12 cellular contexts compared by ENCODE assay signal in genomic region chr13:98812186-98812798, GRCh38. TPM values are rescaled to one million over a fixed set of nuclear protein-coding genes. Genes with fewer than 3 reads are reported as not detected.
A peak's percentile ranks its signal among the peaks of the same experiment; 100 is the strongest.
DNase-seq lines count a peak whose midpoint lies in the region; ATAC-seq, FAIRE-seq and TF ChIP-seq lines count a peak whose summit lies in the region.
"Not testable (repeated sequence)": the region's sequence is repeated elsewhere in the genome, so short reads cannot be mapped to it uniquely, and the experiment has no call there.
"Had no signal": no experiment of that assay in that cellular context is flagged by ENCODE, and none has a peak within 500 bp of the region (broad histone marks: within the 10 kb centered on the region; RNA-seq: fewer than 3 reads in every experiment).

No MANE protein-coding gene starts in this region.

- POLR2A ChIA-PET in Caco-2 (lab: Charles Lee); IMR-90 (lab: Charles Lee; ENCODE audit: unreplicated experiment); MCF 10A (lab: Yijun Ruan, JAX); endothelial cell of umbilical vein (lab: Charles Lee): not testable (repeated sequence)

- H3K27me3 ChIP-seq in Caco-2 (replicated peaks; ENCODE audit: control insufficient read depth, insufficient read depth, low read length); IMR-90 (ENCODE audit: control insufficient read depth, insufficient read depth, low read length); endothelial cell of umbilical vein (ENCODE audit: control insufficient read depth in 2 of 2, insufficient read depth in 2 of 2, low read length in 2 of 2); left lung; small intestine (ENCODE audit: control insufficient read depth in 2 of 2, insufficient read depth in 2 of 2, low read length in 2 of 2): not testable (repeated sequence)

- TF ChIP-seq CTCF in Caco-2 (IDR thresholded peaks at IDR 0.05; ENCODE audit: insufficient read depth in 1 of 2, low read depth in 1 of 2, low read length in 1 of 2, severe bottlenecking in 1 of 2, unreplicated experiment in 1 of 2); IMR-90 (conservative IDR thresholded peaks at IDR 0.05; ENCODE audit: low read depth, low read length); MCF 10A (IDR thresholded peaks at IDR 0.05; ENCODE audit: unreplicated experiment); endothelial cell of umbilical vein (IDR thresholded peaks at IDR 0.05; ENCODE audit: extremely low read depth in 1 of 2, insufficient read depth in 1 of 2, low read depth in 1 of 2, low read length in 2 of 2); left lung (IDR thresholded peaks at IDR 0.05): not testable (repeated sequence)

- not testable (repeated sequence) for H3K4me3 Mint-ChIP-seq in Caco-2 (ENCODE audit: unreplicated experiment); MCF 10A (ENCODE audit: unreplicated experiment)

- DNase-seq in Caco-2; IMR-90; RCC 7860 (ENCODE audit: low spot score); MCF 10A (ENCODE audit: unreplicated experiment); endothelial cell of umbilical vein (ENCODE audit: low read depth, low spot score); left ventricle myocardium superior; left lung; small intestine: not testable (repeated sequence)

- not testable (repeated sequence) for H3K27me3 Mint-ChIP-seq in Caco-2 (ENCODE audit: insufficient read depth, unreplicated experiment); MCF 10A (ENCODE audit: insufficient read depth, unreplicated experiment)

- H3K79me2 ChIP-seq in endothelial cell of umbilical vein (ENCODE audit: control insufficient read depth, insufficient read depth, low read length), result not testable (repeated sequence)

- not testable (repeated sequence) for TF ChIP-seq RAD21 in IMR-90 (IDR thresholded peaks at IDR 0.05; ENCODE audit: low read length)

- H3K4ac ChIP-seq in IMR-90 (ENCODE audit: low read depth, low read length), result not testable (repeated sequence)

- not testable (repeated sequence) for H3K4me1 ChIP-seq in Caco-2; IMR-90 (ENCODE audit: control insufficient read depth, insufficient read depth, low read length); endothelial cell of umbilical vein (ENCODE audit: control insufficient read depth, extremely low read depth, insufficient read depth, low read length); left lung; small intestine (ENCODE audit: control insufficient read depth in 2 of 2, insufficient read depth in 1 of 2, low read depth in 1 of 2, low read length in 1 of 2)

- H2BK20ac ChIP-seq in IMR-90 (ENCODE audit: low read depth, low read length), result not testable (repeated sequence)

- not testable (repeated sequence) for H2BK5ac ChIP-seq in IMR-90 (ENCODE audit: low read depth, low read length, poor library complexity, severe bottlenecking)

- dilution Hi-C loops in IMR-90 (cut with HindIII; ENCODE audit: low sequenced_read_pairs, unreplicated experiment); endothelial cell of umbilical vein (cut with MboI; ENCODE audit: extremely low pct_ligation_motif_present, low sequenced_read_pairs): not testable (repeated sequence)

- H2BK15ac ChIP-seq in IMR-90 (ENCODE audit: low read depth, low read length), result not testable (repeated sequence)

- H2AK9ac ChIP-seq in IMR-90 (replicated peaks; ENCODE audit: low read depth, low read length, poor library complexity), result not testable (repeated sequence)

- peaks cover 58% of the 10 kb centered on the region for H3K36me3 Mint-ChIP-seq in Caco-2 (ENCODE audit: insufficient read depth, unreplicated experiment)
- H3K36me3 Mint-ChIP-seq in MCF 10A (ENCODE audit: insufficient read depth, unreplicated experiment), result not testable (repeated sequence)

- H3K36me3 ChIP-seq in Caco-2 (ENCODE audit: control insufficient read depth, insufficient read depth, low read length); IMR-90 (ENCODE audit: control insufficient read depth, insufficient read depth, low read length); small intestine (ENCODE audit: control insufficient read depth in 2 of 2, insufficient read depth in 2 of 2, low read length in 2 of 2): not testable (repeated sequence)
- H3K36me3 ChIP-seq in endothelial cell of umbilical vein (ENCODE audit: control insufficient read depth in 2 of 2, extremely low read depth in 1 of 2, insufficient read depth in 2 of 2, low read length in 2 of 2) (peaks cover 17 to 26% of the 10 kb centered on the region in 2 experiments), left lung (peaks cover 0 to 50% of the 10 kb centered on the region in 2 donors)

- not testable (repeated sequence) for H2AFZ ChIP-seq in IMR-90 (replicated peaks; ENCODE audit: low read length, poor library complexity); endothelial cell of umbilical vein (ENCODE audit: low read depth, low read length)

- not testable (repeated sequence) for H2BK120ac ChIP-seq in IMR-90 (ENCODE audit: low read depth, low read length)

- H3K27ac ChIP-seq in IMR-90 (ENCODE audit: insufficient read depth, low read length); endothelial cell of umbilical vein (ENCODE audit: insufficient read depth, low read depth, low read length); left lung; small intestine (ENCODE audit: low read depth in 1 of 2, low read length in 1 of 2): not testable (repeated sequence)

- H4K5ac ChIP-seq in IMR-90 (ENCODE audit: low read depth, low read length), result not testable (repeated sequence)

- CTCF ChIA-PET in Caco-2 (lab: Charles Lee); IMR-90 (lab: Yijun Ruan, JAX): not testable (repeated sequence)
- CTCF ChIA-PET in MCF 10A (lab: Yijun Ruan, JAX), result interaction anchor here (0.5 to 1.1 kb wide), 3 partner anchors 7 to 366 kb away, joined by 3 read pairs; no protein-coding TSS in a partner anchor
- CTCF ChIA-PET in endothelial cell of umbilical vein (lab: Charles Lee), result interaction anchor here (0.7 to 1.3 kb wide), 3 partner anchors 27 to 160 kb away, joined by 3 to 4 read pairs (median 3); no protein-coding TSS in a partner anchor

- not testable (repeated sequence) for H3K4me3 ChIP-seq in Caco-2 (ENCODE audit: low read depth, low read length); IMR-90 (ENCODE audit: insufficient read depth, low read depth, low read length); endothelial cell of umbilical vein (replicated peaks in 1 of 3; ENCODE audit: insufficient read depth in 1 of 3, low read depth in 1 of 3, low read length in 3 of 3); left lung; small intestine (ENCODE audit: low read depth in 1 of 2, low read length in 2 of 2)

- H3K9ac ChIP-seq in IMR-90 (ENCODE audit: low read depth, low read length); endothelial cell of umbilical vein (replicated peaks; ENCODE audit: extremely low read depth, insufficient read depth, low read length): not testable (repeated sequence)

- ATAC-seq in IMR-90 (ENCODE audit: low read depth) (peak; percentile 90), left ventricle myocardium superior (peak; percentile 45), left lung (peak; percentile 31)

- H3K9me3 ChIP-seq in Caco-2; IMR-90 (ENCODE audit: control insufficient read depth, insufficient read depth, low read length); endothelial cell of umbilical vein (replicated peaks; ENCODE audit: control insufficient read depth, insufficient read depth, low read length); left lung; small intestine (ENCODE audit: control insufficient read depth, low read depth): not testable (repeated sequence)

- not testable (repeated sequence) for H3K56ac ChIP-seq in IMR-90 (ENCODE audit: extremely low read depth, insufficient read depth, low read length)

- no CpG with 5 or more reads among the region's 5 CpGs for WGBS in IMR-90 (ENCODE audit: extremely low coverage in 2 of 2, insufficient read length in 1 of 2), 2 experiments
- 22 to 100% methylated on average over 1 of the region's 5 CpGs; no CpG with 5 or more reads in 1 of the 3 donors for WGBS in small intestine, 3 donors

- FAIRE-seq in RCC 7860 (lab: Jason Lieb, UNC) (peak; percentile 31), small intestine (lab: Jason Lieb, UNC) (peak; percentile 90)
- not testable (repeated sequence) for FAIRE-seq in endothelial cell of umbilical vein (lab: Jason Lieb, UNC)

- H3K14ac ChIP-seq in IMR-90 (replicated peaks; ENCODE audit: low read depth, low read length), result not testable (repeated sequence)

- not testable (repeated sequence) for H3K27ac Mint-ChIP-seq in Caco-2 (ENCODE audit: unreplicated experiment); MCF 10A (ENCODE audit: low read depth, unreplicated experiment)

- H3K18ac ChIP-seq in IMR-90 (ENCODE audit: low read depth, low read length), result not testable (repeated sequence)

- intact Hi-C loops in Caco-2 (cut with micrococcal nuclease; ENCODE audit: unreplicated experiment); IMR-90 (cut with micrococcal nuclease); MCF 10A (cut with micrococcal nuclease); endothelial cell of umbilical vein (cut with micrococcal nuclease); left ventricle myocardium superior (cut with micrococcal nuclease); left lung (cut with DNase I): not testable (repeated sequence)

- H2AK5ac ChIP-seq in IMR-90 (ENCODE audit: low read depth, low read length), result not testable (repeated sequence)

- not testable (repeated sequence) for H3K4me2 ChIP-seq in IMR-90 (ENCODE audit: low read depth, low read length); endothelial cell of umbilical vein (ENCODE audit: insufficient read depth, low read length)

- H3K79me1 ChIP-seq in IMR-90 (ENCODE audit: low read depth in 1 of 2, low read length in 2 of 2), result not testable (repeated sequence)

- in situ Hi-C loops in IMR-90 (cut with MboI; ENCODE audit: low sequenced_read_pairs), result not testable (repeated sequence)

- H3K23ac ChIP-seq in IMR-90 (ENCODE audit: low read depth, low read length), result not testable (repeated sequence)

- not testable (repeated sequence) for TF ChIP-seq POLR2A in IMR-90 (IDR thresholded peaks at IDR 0.05; ENCODE audit: low read depth, low read length); endothelial cell of umbilical vein (IDR thresholded peaks at IDR 0.05; ENCODE audit: low read depth, low read length)

- not testable (repeated sequence) for H3K9me1 ChIP-seq in IMR-90 (ENCODE audit: insufficient read depth, low read length); endothelial cell of umbilical vein (replicated peaks; ENCODE audit: control insufficient read depth, extremely low read depth, insufficient read depth, low read length)

- not testable (repeated sequence) for H3K4me1 Mint-ChIP-seq in Caco-2 (ENCODE audit: low read depth, unreplicated experiment); MCF 10A (ENCODE audit: insufficient read depth, unreplicated experiment)

- H4K91ac ChIP-seq in IMR-90 (ENCODE audit: insufficient read depth, low read depth, low read length), result not testable (repeated sequence)

- H4K8ac ChIP-seq in IMR-90 (ENCODE audit: low read depth in 2 of 2, low read length in 2 of 2), result not testable (repeated sequence)

- not testable (repeated sequence) for H3K9me3 Mint-ChIP-seq in Caco-2 (ENCODE audit: unreplicated experiment); MCF 10A (ENCODE audit: unreplicated experiment)

- BruUV-seq in Caco-2 (replicated peaks; lab: Mats Ljungman, UMichigan), result TSS peak; percentile 80
- TSS peak; percentile 100 for BruUV-seq in IMR-90 (replicated peaks; lab: Mats Ljungman, UMichigan)
- TSS peak; percentile 94 for BruUV-seq in MCF 10A (replicated peaks; lab: Mats Ljungman, UMichigan)
- TSS peak; percentile 53 for BruUV-seq in endothelial cell of umbilical vein (replicated peaks; lab: Mats Ljungman, UMichigan)

- not testable (repeated sequence) for H4K20me1 ChIP-seq in IMR-90 (ENCODE audit: insufficient read depth, low read length); endothelial cell of umbilical vein (replicated peaks; ENCODE audit: control insufficient read depth, extremely low read depth, insufficient read depth, low read length)

RNA-seq across cellular contexts. Expression of gene SLC15A1, which starts 59.8 kb away (rescaled TPM):
- total RNA-seq in Caco-2 (2022) (12.3 and 12.9 TPM in 2 replicates), IMR-90 (2012; rRNA removed) (not detected in 2 replicates), MCF 10A (2022) (not detected in 2 replicates), endothelial cell of umbilical vein (0.09 TPM in 1 of 2 replicates, not detected in the other), left ventricle myocardium superior (not detected), left lung (not detected)
- polyA plus RNA-seq in IMR-90 (2012; rRNA removed) (not detected in 2 replicates), endothelial cell of umbilical vein (not detected in 2 replicates), small intestine (100 to 1,000 TPM in 2 of 3 donors, 10 to 100 TPM in 1; 36.9 to 422 (median 263) TPM)
- not detected in 2 replicates for polyA plus RNA-seq in IMR-90 (2012; cell fraction: cytosol; rRNA removed)
- polyA plus RNA-seq in IMR-90 (2012; cell fraction: nucleus; rRNA removed; ENCODE audit: low replicate concordance), result not detected in 2 replicates
- polyA plus RNA-seq in endothelial cell of umbilical vein (2011; cell fraction: cytosol; rRNA removed), result not detected in 2 replicates
- polyA plus RNA-seq in endothelial cell of umbilical vein (2011; cell fraction: nucleus; rRNA removed), result 0.05 and 0.06 TPM in 2 replicates
- polyA plus RNA-seq in endothelial cell of umbilical vein (2012), result 0.05 TPM in 1 of 2 replicates, not detected in the other
- polyA minus RNA-seq in endothelial cell of umbilical vein, result not detected in 2 replicates
- polyA minus RNA-seq in endothelial cell of umbilical vein (2011; cell fraction: cytosol; rRNA and poly(A)+ RNA removed), result not detected
- not detected in 2 replicates for polyA minus RNA-seq in endothelial cell of umbilical vein (2011; cell fraction: nucleus; rRNA and poly(A)+ RNA removed)
- total RNA-seq: A172; CD4-positive, alpha-beta memory T cell; H4 had no signal
- polyA plus RNA-seq: AG04450; CD4-positive, alpha-beta memory T cell had no signal

Comparison
In these comparisons a context has a peak if more than half of its experiments do, and no peak if none do; other contexts are left out.
1. ATAC-seq: peak in every context shown above with its lines; median percentile 90 in IMR-90; 45 in left ventricle myocardium superior; 31 in left lung.
2. RNA of gene SLC15A1, which starts 59.8 kb away (total RNA-seq): 12.3 to 12.9 TPM in Caco-2; 0.09 TPM in endothelial cell of umbilical vein, not detected in left lung, not detected in IMR-90, not detected in MCF 10A and not detected in left ventricle myocardium superior (single experiment); every median in the first group is over 10 times any median in the second.